Comparison of ENCODE assay signal across 27 cellular contexts in the genomic region with DNA sequence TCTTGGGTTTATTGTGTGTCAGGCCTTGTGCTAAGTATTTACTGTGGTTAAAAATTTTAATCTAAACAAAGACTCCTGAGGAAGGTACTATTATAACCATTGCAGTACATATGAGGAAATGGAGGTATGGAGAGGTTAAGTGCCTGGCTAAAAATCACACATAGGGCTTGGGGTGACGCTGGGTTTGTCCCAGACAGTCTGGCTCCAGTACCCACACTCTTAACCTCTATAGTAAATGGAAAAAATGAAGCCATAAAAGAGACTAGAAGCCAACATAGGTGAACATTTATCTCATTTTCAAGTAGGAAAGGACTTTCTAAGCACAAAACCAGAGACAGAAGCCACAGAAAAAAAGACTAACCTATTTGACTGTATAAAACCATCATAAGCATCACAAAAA. TPM values are rescaled to one million over a fixed set of nuclear protein-coding genes. Genes with fewer than 3 reads are reported as not detected.
"Had no signal": no experiment of that assay in that cellular context is flagged by ENCODE, and none has a peak within 500 bp of the region (broad histone marks: within the 10 kb centered on the region; RNA-seq: fewer than 3 reads in every experiment).

No MANE protein-coding gene starts in this region.

- H3K36me3 Mint-ChIP-seq: neural progenitor cell, type B pancreatic cell had no signal

- H3K27me3 Mint-ChIP-seq: activated B cell treated with CpG ODN at 0.5 μM for 24 hours; central memory CD8-positive, alpha-beta T cell; naive thymus-derived CD4-positive, alpha-beta T cell; type B pancreatic cell had no signal

- H3K4me3 ChIP-seq: ascending aorta, neural progenitor cell, prostate gland, right atrium auricular region, testis had no signal

- H3K9me3 Mint-ChIP-seq: activated B cell treated with CpG ODN at 0.5 μM for 24 hours; central memory CD8-positive, alpha-beta T cell; naive thymus-derived CD4-positive, alpha-beta T cell; type B pancreatic cell had no signal

- ATAC-seq: left cardiac atrium; naive thymus-derived CD4-positive, alpha-beta T cell had no signal

- H3K36me3 ChIP-seq: ascending aorta, neural progenitor cell, prostate gland, right atrium auricular region had no signal

- FAIRE-seq: endometrium, islet of Langerhans had no signal

- H3K4me3 Mint-ChIP-seq: activated B cell treated with CpG ODN at 0.5 μM for 24 hours, neural progenitor cell, type B pancreatic cell had no signal

- DNase-seq: activated B cell treated with CpG ODN at 0.5 μM for 24 hours; activated CD4-positive, alpha-beta T cell treated with anti-CD3 and anti-CD28 coated beads, Interleukin-2, amount 50 U/mL, for 4 hours; activated CD8-positive, alpha-beta memory T cell treated with anti-CD3 and anti-CD28 coated beads, Interleukin-2, amount 50 U/mL, for 4 hours; activated effector memory CD4-positive, alpha-beta T cell treated with Interleukin-2 at 50 U/mL for 16 hours; cortex of kidney; erythroblast; foreskin melanocyte; glutamatergic neuron; hippocampal formation; left cardiac atrium; mesendoderm; naive thymus-derived CD4-positive, alpha-beta T cell; stimulated activated CD4-positive, alpha-beta T cell treated with anti-CD3 and anti-CD28 coated beads, Interleukin-12 subunit alpha, Interleukin-12 subunit beta, amount 100 ng/mL, for 4 hours; testis had no signal

- H3K27me3 ChIP-seq: ascending aorta, neural progenitor cell, right atrium auricular region, testis had no signal

- H3K27ac ChIP-seq: ascending aorta, neural progenitor cell, prostate gland, right atrium auricular region, testis had no signal

- H3K4me1 ChIP-seq: ascending aorta, neural progenitor cell, prostate gland, right atrium auricular region, testis had no signal

- H3K9me3 ChIP-seq: ascending aorta, prostate gland, right atrium auricular region, testis had no signal

- H3K27ac Mint-ChIP-seq: activated B cell treated with CpG ODN at 0.5 μM for 24 hours, neural progenitor cell, type B pancreatic cell had no signal

- H3K4me1 Mint-ChIP-seq: neural progenitor cell had no signal

RNA-seq across cellular contexts. Expression of gene FOXP3, which starts 1.9 kb away (rescaled TPM):
- total RNA-seq: ascending aorta, left cardiac atrium, osteoblast, right atrium auricular region had no signal

RNA-seq across cellular contexts. Expression of gene CACNA1F, which starts 29.5 kb away (rescaled TPM):
- total RNA-seq: ascending aorta, osteoblast had no signal

RNA-seq across cellular contexts. Expression of gene GAGE10, which starts 40.8 kb away (rescaled TPM):
- total RNA-seq: activated B cell treated with CpG ODN at 0.5 μM for 24 hours; ascending aorta; left cardiac atrium; lower leg skin; mucosa of gallbladder; naive thymus-derived CD4-positive, alpha-beta T cell; osteoblast; prostate gland; right atrium auricular region; T-helper 2 cell treated with Interferon-gamma antibody and Interleukin-4, amounts not matched to agents 100 ng/mL and 5 ng/mL, for 36 hours; testis had no signal
- polyA plus RNA-seq: adipose tissue; naive thymus-derived CD4-positive, alpha-beta T cell had no signal
